ENCODE assay signal across 21 cellular contexts in the genomic region with DNA sequence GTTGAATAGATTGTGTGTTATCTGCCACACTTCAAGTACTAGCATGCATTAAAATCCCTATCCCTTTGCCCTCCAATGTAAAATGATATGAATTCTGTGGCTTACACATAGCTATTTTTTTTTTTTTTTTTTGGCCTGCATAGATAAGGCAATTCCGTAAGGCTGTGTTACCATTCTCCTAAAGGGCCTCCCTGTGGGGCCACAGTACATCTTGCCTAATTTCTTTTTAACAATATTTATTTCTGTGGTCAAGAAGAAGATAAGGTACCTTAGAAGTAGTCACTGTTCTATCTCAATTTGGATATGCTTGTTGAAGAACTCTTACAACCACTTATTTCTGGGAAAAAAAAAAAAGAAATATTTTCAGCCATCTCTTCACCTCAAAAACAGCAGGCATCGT. TPM values are rescaled to one million over a fixed set of nuclear protein-coding genes. Genes with fewer than 3 reads are reported as not detected.
"Had no signal": no experiment of that assay in that cellular context is flagged by ENCODE, and none has a peak within 500 bp of the region (broad histone marks: within the 10 kb centered on the region; RNA-seq: fewer than 3 reads in every experiment).

No MANE protein-coding gene starts in this region.

- H3K4me3 Mint-ChIP-seq: dendritic cell treated with granulocyte-macrophage colony-stimulating factor and Interleukin-4, amounts not matched to agents 40 ng/mL and 50 ng/mL, for 4 days; effector memory CD8-positive, alpha-beta T cell; natural killer cell; neural progenitor cell; stimulated activated memory B cell treated with anti-CD40 and anti-IgM and Interleukin-4, amounts not matched to agents 10 μg/mL and 1 μg/mL and 100 μg/mL, for 72 hours; stimulated activated naive CD8-positive, alpha-beta T cell treated with anti-CD3 and anti-CD28 coated beads, Interleukin-15, Interleukin-2, amounts not matched to agents 100 ng/mL and 50 ng/mL, for 24 hours had no signal

- DNase-seq: effector memory CD8-positive, alpha-beta T cell; foreskin melanocyte; head of caudate nucleus; mammary epithelial cell; natural killer cell; nucleus accumbens; ovary; right cardiac atrium; spleen; stimulated activated CD4-positive, alpha-beta T cell treated with anti-CD3 and anti-CD28 coated beads, Interleukin-15, amount 100 ng/mL, for 24 hours; stimulated activated CD4-positive, alpha-beta T cell treated with anti-CD3 and anti-CD28 coated beads, Interleukin-1b, Interleukin-23, amount 100 ng/mL, for 48 hours; stimulated activated CD4-positive, alpha-beta T cell treated with anti-CD3 and anti-CD28 coated beads, Interleukin-4, amount 100 ng/mL, for 24 hours; tibial artery; upper lobe of left lung; uterus had no signal

- H3K4me1 Mint-ChIP-seq: natural killer cell; neural progenitor cell; stimulated activated memory B cell treated with anti-CD40 and anti-IgM and Interleukin-4, amounts not matched to agents 10 μg/mL and 1 μg/mL and 100 μg/mL, for 72 hours had no signal

- H3K4me3 ChIP-seq: esophagus muscularis mucosa, hepatocyte, neural progenitor cell, ovary, spleen, tibial artery, upper lobe of left lung, uterus had no signal

- ATAC-seq: effector memory CD8-positive, alpha-beta T cell; natural killer cell; right cardiac atrium; stimulated activated memory B cell treated with anti-CD40 and anti-IgM and Interleukin-4, amounts not matched to agents 10 μg/mL and 1 μg/mL and 100 μg/mL, for 72 hours had no signal

- H3K27ac Mint-ChIP-seq: dendritic cell treated with granulocyte-macrophage colony-stimulating factor and Interleukin-4, amounts not matched to agents 40 ng/mL and 50 ng/mL, for 4 days; effector memory CD8-positive, alpha-beta T cell; natural killer cell; neural progenitor cell; stimulated activated memory B cell treated with anti-CD40 and anti-IgM and Interleukin-4, amounts not matched to agents 10 μg/mL and 1 μg/mL and 100 μg/mL, for 72 hours; stimulated activated naive CD8-positive, alpha-beta T cell treated with anti-CD3 and anti-CD28 coated beads, Interleukin-15, Interleukin-2, amounts not matched to agents 100 ng/mL and 50 ng/mL, for 24 hours had no signal

- H3K27me3 Mint-ChIP-seq: effector memory CD8-positive, alpha-beta T cell; stimulated activated memory B cell treated with anti-CD40 and anti-IgM and Interleukin-4, amounts not matched to agents 10 μg/mL and 1 μg/mL and 100 μg/mL, for 72 hours had no signal

- H3K36me3 Mint-ChIP-seq: natural killer cell; stimulated activated memory B cell treated with anti-CD40 and anti-IgM and Interleukin-4, amounts not matched to agents 10 μg/mL and 1 μg/mL and 100 μg/mL, for 72 hours had no signal

RNA-seq across cellular contexts. Expression of gene FLRT2, which starts 19.8 kb away (rescaled TPM):
- total RNA-seq: natural killer cell had no signal
